In genomic region chr5:107672212-107673105, GRCh38 we compare ENCODE assay signal across 8 cellular contexts. TPM values are rescaled to one million over a fixed set of nuclear protein-coding genes. Genes with fewer than 3 reads are reported as not detected.
A peak's percentile ranks its signal among the peaks of the same experiment; 100 is the strongest.
DNase-seq lines count a peak whose midpoint lies in the region; ATAC-seq and FAIRE-seq lines count a peak whose summit lies in the region.

No MANE protein-coding gene starts in this region.

- peak overlapping the region; percentile 75 for H3K27ac ChIP-seq in cingulate gyrus (ENCODE audit: low read depth, low read length)

- H3K9me3 ChIP-seq in skeletal muscle satellite cell (replicated peaks; ENCODE audit: low read length), result no peaks in the 10 kb centered on the region

- no peaks in the 10 kb centered on the region for H3K27me3 ChIP-seq in skeletal muscle satellite cell (ENCODE audit: control insufficient read depth, insufficient read depth, low read length)

- H3K9ac ChIP-seq in skeletal muscle satellite cell (ENCODE audit: low read depth, low read length), result peak overlapping the region; percentile 88

- peak overlapping the region; percentile 93 for H3K4me3 ChIP-seq in skeletal muscle satellite cell (ENCODE audit: low read length)

- FAIRE-seq in islet of Langerhans (lab: Jason Lieb, UNC), result peak; percentile 90

- H3K36me3 ChIP-seq in skeletal muscle satellite cell (ENCODE audit: insufficient read depth, low read length), result no peaks in the 10 kb centered on the region

- peak overlapping the region; percentile 99 for H3K4me2 ChIP-seq in skeletal muscle satellite cell (ENCODE audit: low read length)

- ATAC-seq in activated CD4-positive, CD25-positive, alpha-beta regulatory T cell treated with anti-CD3 and anti-CD28 coated beads, Interleukin-2, amount 50 U/mL, for 24 hours, result no peak
- no peak for ATAC-seq in GM19452 (IDR thresholded peaks at IDR 0.05; ENCODE audit: unreplicated experiment)

- peak; percentile 31 for DNase-seq in activated CD4-positive, CD25-positive, alpha-beta regulatory T cell treated with anti-CD3 and anti-CD28 coated beads, Interleukin-2, amount 50 U/mL, for 72 hours
- DNase-seq in NAMALWA (ENCODE audit: low spot score) (peak; percentile 57), SK-N-DZ (ENCODE audit: low spot score) (peak; percentile 99)

- peaks cover 30% of the 10 kb centered on the region for H3K4me1 ChIP-seq in skeletal muscle satellite cell (ENCODE audit: control insufficient read depth, insufficient read depth, low read length)

RNA-seq across cellular contexts. Expression of gene EFNA5, which starts 1.7 kb away (rescaled TPM):
- 8.6 and 12.1 TPM in 2 replicates for polyA plus RNA-seq in SK-N-DZ (2014; cell fraction: cytosol; rRNA removed)
- 11.7 and 12.6 TPM in 2 replicates for polyA plus RNA-seq in SK-N-DZ (2014; cell fraction: nucleus; rRNA removed)
- total RNA-seq in skeletal muscle satellite cell (2012; rRNA removed), result 4.8 and 5.5 TPM in 2 replicates

Comparison
In these comparisons a context has a peak if more than half of its experiments do, and no peak if none do; other contexts are left out.
1. DNase-seq: peak in every context shown above with its lines; median percentile 99 in SK-N-DZ; 57 in NAMALWA; 31 in activated CD4-positive, CD25-positive, alpha-beta regulatory T cell treated with anti-CD3 and anti-CD28 coated beads, Interleukin-2, amount 50 U/mL, for 72 hours.